14 cellular contexts compared by ENCODE assay signal in the genomic region with DNA sequence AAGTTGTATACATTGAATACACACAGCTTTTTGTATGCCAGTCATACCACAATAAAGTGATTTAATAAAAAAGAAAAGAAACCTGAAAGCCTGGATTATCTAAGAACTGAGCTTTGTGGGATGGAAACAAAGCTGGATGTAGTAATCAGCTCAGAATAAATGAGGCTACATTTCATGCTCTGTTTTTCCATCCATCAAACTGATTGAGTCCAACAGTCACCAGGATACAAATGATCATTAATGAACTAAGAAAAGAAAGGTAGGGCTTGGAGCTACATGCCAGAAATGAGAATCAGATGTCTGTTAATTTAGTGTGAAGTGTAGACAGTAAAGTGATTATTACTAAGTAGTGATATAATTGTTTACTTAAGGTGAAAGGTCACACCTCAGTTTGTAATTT.
DNase-seq lines count a peak whose midpoint lies in the region; ATAC-seq, FAIRE-seq and TF ChIP-seq lines count a peak whose summit lies in the region.
"Had no signal": no experiment of that assay in that cellular context is flagged by ENCODE, and none has a peak within 500 bp of the region (broad histone marks: within the 10 kb centered on the region; RNA-seq: fewer than 3 reads in every experiment).

No MANE protein-coding gene starts in this region.

- H3K4me3 ChIP-seq in GM23248 (no peak overlapping the region), retinal pigment epithelial cell (ENCODE audit: low read length) (no peak overlapping the region), heart left ventricle (no peak overlapping the region)
- H3K4me3 ChIP-seq: BLaER1 had no signal

- H3K4me2 ChIP-seq in GM23248 (ENCODE audit: unreplicated experiment) = no peak overlapping the region
- H3K4me2 ChIP-seq: BLaER1 had no signal

- ATAC-seq in SK-N-SH treated with all-trans-retinoic acid at 6 μM for 48 hours = peak; percentile 73
- ATAC-seq in heart left ventricle = no peak

- in situ Hi-C loops in GM23248 (cut with MboI) = no loop called here

- peak; percentile 45 for FAIRE-seq in islet of Langerhans (lab: Jason Lieb, UNC)

- no peaks in the 10 kb centered on the region for H3K9me2 ChIP-seq in GM23248 (ENCODE audit: insufficient read depth)

- DNase-seq in GM23248 = no peak
- DNase-seq in retinal pigment epithelial cell (ENCODE audit: low read depth) = peak; percentile 51
- DNase-seq in heart left ventricle = no peak
- DNase-seq in DMS153 treated with DMSO at 0.1 percent for 48 hours (lab: John Stamatoyannopoulos, UW; ENCODE audit: unreplicated experiment) = no peak
- no peak for DNase-seq in AG20443 (ENCODE audit: low spot score)
- DNase-seq: AML-193; Caco-2; CD8-positive, alpha-beta memory T cell; DMS53; H7 had no signal

- no peaks in the 10 kb centered on the region for H3K79me2 ChIP-seq in GM23248 (ENCODE audit: insufficient read depth)

- intact Hi-C loops in heart left ventricle (cut with DNase I) = no loop called here

- H3K4me1 ChIP-seq in GM23248 (ENCODE audit: insufficient read depth) (no peaks in the 10 kb centered on the region), heart left ventricle (peaks cover 0 to 6% (median 0%) of the 10 kb centered on the region in 12 donors)
- H3K4me1 ChIP-seq: BLaER1, Caco-2 had no signal

- H2AFZ ChIP-seq in GM23248 = peak overlapping the region; percentile 32; the same call in 1 of the 2 replicates

- H3K9me3 ChIP-seq in GM23248 (ENCODE audit: low read depth) (no peaks in the 10 kb centered on the region), heart left ventricle (no peaks in the 10 kb centered on the region)
- H3K9me3 ChIP-seq: BLaER1, Caco-2 had no signal

- H3F3A ChIP-seq in GM23248 (ENCODE audit: insufficient read depth) = no peaks in the 10 kb centered on the region

- no peak for TF ChIP-seq POLR2A in heart left ventricle (IDR thresholded peaks at IDR 0.05)

- no peaks in the 10 kb centered on the region for H4K20me1 ChIP-seq in GM23248 (ENCODE audit: insufficient read depth)
- H4K20me1 ChIP-seq: BLaER1 had no signal

- H3K27me3 ChIP-seq in GM23248 (replicated peaks; ENCODE audit: insufficient read depth) (no peaks in the 10 kb centered on the region), heart left ventricle (no peaks in the 10 kb centered on the region)
- H3K27me3 ChIP-seq: BLaER1 had no signal

- TF ChIP-seq CTCF in retinal pigment epithelial cell (conservative IDR thresholded peaks at IDR 0.05; ENCODE audit: low read depth, low read length) (no peak), heart left ventricle (IDR thresholded peaks at IDR 0.05) (no peak)

- H3K36me3 ChIP-seq in GM23248 (ENCODE audit: low read depth) (no peaks in the 10 kb centered on the region), heart left ventricle (no peaks in the 10 kb centered on the region)
- H3K36me3 ChIP-seq: BLaER1 had no signal

- H3K27ac ChIP-seq in GM23248 = no peak overlapping the region
- H3K27ac ChIP-seq in heart left ventricle = peak overlapping the region in 1 of 12 donors; percentile 43
- H3K27ac ChIP-seq: 22Rv1, BLaER1 had no signal

- H3K9ac ChIP-seq in GM23248 = no peak overlapping the region
- H3K9ac ChIP-seq: BLaER1 had no signal

TF ChIP-seq in SK-N-SH treated with all-trans-retinoic acid at 6 μM for 48 hours, 23 proteins besides CTCF, POLR2A, EP300 and RAD21:
- TF ChIP-seq, protein P1, sequence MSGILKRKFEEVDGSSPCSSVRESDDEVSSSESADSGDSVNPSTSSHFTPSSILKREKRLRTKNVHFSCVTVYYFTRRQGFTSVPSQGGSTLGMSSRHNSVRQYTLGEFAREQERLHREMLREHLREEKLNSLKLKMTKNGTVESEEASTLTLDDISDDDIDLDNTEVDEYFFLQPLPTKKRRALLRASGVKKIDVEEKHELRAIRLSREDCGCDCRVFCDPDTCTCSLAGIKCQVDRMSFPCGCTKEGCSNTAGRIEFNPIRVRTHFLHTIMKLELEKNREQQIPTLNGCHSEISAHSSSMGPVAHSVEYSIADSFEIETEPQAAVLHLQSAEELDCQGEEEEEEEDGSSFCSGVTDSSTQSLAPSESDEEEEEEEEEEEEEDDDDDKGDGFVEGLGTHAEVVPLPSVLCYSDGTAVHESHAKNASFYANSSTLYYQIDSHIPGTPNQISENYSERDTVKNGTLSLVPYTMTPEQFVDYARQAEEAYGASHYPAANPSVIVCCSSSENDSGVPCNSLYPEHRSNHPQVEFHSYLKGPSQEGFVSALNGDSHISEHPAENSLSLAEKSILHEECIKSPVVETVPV (CRISPR knock-in tag; IDR thresholded peaks at IDR 0.05) = no peak
- TF ChIP-seq ESRRG (CRISPR knock-in tag; IDR thresholded peaks at IDR 0.05) (no peak), RARB (CRISPR knock-in tag; IDR thresholded peaks at IDR 0.05) (no peak), TOX (CRISPR knock-in tag; IDR thresholded peaks at IDR 0.05; ENCODE audit: borderline replicate concordance) (no peak), TCF4 (CRISPR knock-in tag; IDR thresholded peaks at IDR 0.05; ENCODE audit: borderline replicate concordance) (no peak), ZFP3 (CRISPR knock-in tag; IDR thresholded peaks at IDR 0.05) (no peak), ZNF565 (CRISPR knock-in tag; conservative IDR thresholded peaks at IDR 0.05; ENCODE audit: low read depth) (no peak), SNAI2 (CRISPR knock-in tag; IDR thresholded peaks at IDR 0.05) (no peak), ZC3H10 (CRISPR knock-in tag; IDR thresholded peaks at IDR 0.05) (no peak), ZNF70 (CRISPR knock-in tag; IDR thresholded peaks at IDR 0.05) (no peak), PPARA (CRISPR knock-in tag; IDR thresholded peaks at IDR 0.05; ENCODE audit: borderline replicate concordance) (no peak)
- TF ChIP-seq, protein P2, sequence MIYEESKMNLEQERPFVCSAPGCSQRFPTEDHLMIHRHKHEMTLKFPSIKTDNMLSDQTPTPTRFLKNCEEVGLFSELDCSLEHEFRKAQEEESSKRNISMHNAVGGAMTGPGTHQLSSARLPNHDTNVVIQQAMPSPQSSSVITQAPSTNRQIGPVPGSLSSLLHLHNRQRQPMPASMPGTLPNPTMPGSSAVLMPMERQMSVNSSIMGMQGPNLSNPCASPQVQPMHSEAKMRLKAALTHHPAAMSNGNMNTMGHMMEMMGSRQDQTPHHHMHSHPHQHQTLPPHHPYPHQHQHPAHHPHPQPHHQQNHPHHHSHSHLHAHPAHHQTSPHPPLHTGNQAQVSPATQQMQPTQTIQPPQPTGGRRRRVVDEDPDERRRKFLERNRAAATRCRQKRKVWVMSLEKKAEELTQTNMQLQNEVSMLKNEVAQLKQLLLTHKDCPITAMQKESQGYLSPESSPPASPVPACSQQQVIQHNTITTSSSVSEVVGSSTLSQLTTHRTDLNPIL (CRISPR knock-in tag; IDR thresholded peaks at IDR 0.05; ENCODE audit: low read depth) = no peak
- TF ChIP-seq, protein P3, sequence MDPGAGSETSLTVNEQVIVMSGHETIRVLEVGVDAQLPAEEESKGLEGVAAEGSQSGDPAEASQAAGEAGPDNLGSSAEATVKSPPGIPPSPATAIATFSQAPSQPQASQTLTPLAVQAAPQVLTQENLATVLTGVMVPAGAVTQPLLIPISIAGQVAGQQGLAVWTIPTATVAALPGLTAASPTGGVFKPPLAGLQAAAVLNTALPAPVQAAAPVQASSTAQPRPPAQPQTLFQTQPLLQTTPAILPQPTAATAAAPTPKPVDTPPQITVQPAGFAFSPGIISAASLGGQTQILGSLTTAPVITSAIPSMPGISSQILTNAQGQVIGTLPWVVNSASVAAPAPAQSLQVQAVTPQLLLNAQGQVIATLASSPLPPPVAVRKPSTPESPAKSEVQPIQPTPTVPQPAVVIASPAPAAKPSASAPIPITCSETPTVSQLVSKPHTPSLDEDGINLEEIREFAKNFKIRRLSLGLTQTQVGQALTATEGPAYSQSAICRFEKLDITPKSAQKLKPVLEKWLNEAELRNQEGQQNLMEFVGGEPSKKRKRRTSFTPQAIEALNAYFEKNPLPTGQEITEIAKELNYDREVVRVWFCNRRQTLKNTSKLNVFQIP (CRISPR knock-in tag; IDR thresholded peaks at IDR 0.05; ENCODE audit: borderline replicate concordance, low read depth) = no peak
- TF ChIP-seq, protein P4, sequence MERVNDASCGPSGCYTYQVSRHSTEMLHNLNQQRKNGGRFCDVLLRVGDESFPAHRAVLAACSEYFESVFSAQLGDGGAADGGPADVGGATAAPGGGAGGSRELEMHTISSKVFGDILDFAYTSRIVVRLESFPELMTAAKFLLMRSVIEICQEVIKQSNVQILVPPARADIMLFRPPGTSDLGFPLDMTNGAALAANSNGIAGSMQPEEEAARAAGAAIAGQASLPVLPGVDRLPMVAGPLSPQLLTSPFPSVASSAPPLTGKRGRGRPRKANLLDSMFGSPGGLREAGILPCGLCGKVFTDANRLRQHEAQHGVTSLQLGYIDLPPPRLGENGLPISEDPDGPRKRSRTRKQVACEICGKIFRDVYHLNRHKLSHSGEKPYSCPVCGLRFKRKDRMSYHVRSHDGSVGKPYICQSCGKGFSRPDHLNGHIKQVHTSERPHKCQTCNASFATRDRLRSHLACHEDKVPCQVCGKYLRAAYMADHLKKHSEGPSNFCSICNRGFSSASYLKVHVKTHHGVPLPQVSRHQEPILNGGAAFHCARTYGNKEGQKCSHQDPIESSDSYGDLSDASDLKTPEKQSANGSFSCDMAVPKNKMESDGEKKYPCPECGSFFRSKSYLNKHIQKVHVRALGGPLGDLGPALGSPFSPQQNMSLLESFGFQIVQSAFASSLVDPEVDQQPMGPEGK (CRISPR knock-in tag; IDR thresholded peaks at IDR 0.05; ENCODE audit: borderline replicate concordance) = no peak
